Comparison of ENCODE assay signal across 11 cellular contexts in genomic region chr4:2813446-2814405, GRCh38. TPM values are rescaled to one million over a fixed set of nuclear protein-coding genes. Genes with fewer than 3 reads are reported as not detected.
DNase-seq lines count a peak whose midpoint lies in the region; ATAC-seq and TF ChIP-seq lines count a peak whose summit lies in the region.
"Had no signal": no experiment of that assay in that cellular context is flagged by ENCODE, and none has a peak within 500 bp of the region (broad histone marks: within the 10 kb centered on the region; RNA-seq: fewer than 3 reads in every experiment).

No MANE protein-coding gene starts in this region.

- CTCF ChIA-PET in CD4-positive, alpha-beta T cell (lab: Charles Lee), result interaction anchor here (0.7 kb wide), 1 partner anchor 58 kb away, joined by 3 read pairs; the partner anchor contains the start of gene TNIP2

- no peak overlapping the region for H2BK120ac ChIP-seq in neuronal stem cell (ENCODE audit: low read depth, low read length)

- H3K36me3 ChIP-seq in neuronal stem cell (replicated peaks in 1 of 2; ENCODE audit: control insufficient read depth in 2 of 2, insufficient read depth in 2 of 2, low read length in 2 of 2), result no peaks in the 10 kb centered on the region

- no peaks in the 10 kb centered on the region for H3K79me1 ChIP-seq in neuronal stem cell (ENCODE audit: low read depth, low read length)

- no peak for TF ChIP-seq CTCF in CD4-positive, alpha-beta T cell (IDR thresholded peaks at IDR 0.05)
- TF ChIP-seq CTCF in choroid plexus epithelial cell (conservative IDR thresholded peaks at IDR 0.05; ENCODE audit: low read depth, low read length), result no peak

- no peak overlapping the region for H2BK15ac ChIP-seq in neuronal stem cell (ENCODE audit: low read length)

- H3K27me3 Mint-ChIP-seq in CD4-positive, alpha-beta T cell, result no peaks in the 10 kb centered on the region
- peaks cover 3% of the 10 kb centered on the region for H3K27me3 Mint-ChIP-seq in IgD-negative memory B cell

- no peaks in the 10 kb centered on the region for H3K9me3 ChIP-seq in CD4-positive, alpha-beta T cell (ENCODE audit: control insufficient read depth, low read length)
- H3K9me3 ChIP-seq in neuronal stem cell (replicated peaks in 1 of 2; ENCODE audit: control insufficient read depth in 2 of 2, insufficient read depth in 1 of 2, low read depth in 1 of 2, low read length in 2 of 2), result peaks cover 4 to 12% of the 10 kb centered on the region in 2 donors

- peak overlapping the region; percentile 23 for H3K27ac ChIP-seq in CD4-positive, alpha-beta T cell (ENCODE audit: low read depth, low read length)
- H3K27ac ChIP-seq in neuronal stem cell (replicated peaks; ENCODE audit: low read length), result no peak overlapping the region

- H3K14ac ChIP-seq in neuronal stem cell (ENCODE audit: low read length), result no peak overlapping the region

- H3K4ac ChIP-seq in neuronal stem cell (ENCODE audit: low read length), result no peak overlapping the region

- no peak overlapping the region for H2BK12ac ChIP-seq in neuronal stem cell (ENCODE audit: low read length)

- DNase-seq in CD4-positive, alpha-beta T cell, result no peak
- DNase-seq in choroid plexus epithelial cell (ENCODE audit: low read depth) (no peak), neuronal stem cell (ENCODE audit: low spot score) (no peak), putamen (ENCODE audit: low spot score) (no peak), ACHN (no peak)
- DNase-seq: erythroblast, midbrain, PC-3 had no signal

- 100% methylated on average over 2 to 3 of the region's 17 CpGs for WGBS in neuronal stem cell (ENCODE audit: extremely low coverage in 2 of 2, insufficient read length in 2 of 2, insufficient replicate concordance in 1 of 2), 2 donors

- H4K8ac ChIP-seq in neuronal stem cell (ENCODE audit: low read depth, low read length), result no peak overlapping the region

- no peaks in the 10 kb centered on the region for H3K27me3 ChIP-seq in CD4-positive, alpha-beta T cell (ENCODE audit: control insufficient read depth, insufficient read depth, low read length)
- no peaks in the 10 kb centered on the region for H3K27me3 ChIP-seq in neuronal stem cell (ENCODE audit: control insufficient read depth in 3 of 3, insufficient read depth in 3 of 3, low read depth in 1 of 3, low read length in 3 of 3)

- POLR2A ChIA-PET in CD4-positive, alpha-beta T cell (lab: Charles Lee), result interaction anchor here (0.6 to 5.0 kb wide), 10 partner anchors 15 to 110 kb away, joined by 3 to 58 read pairs (median 6); partner anchors contain the start of gene ADD1

- intact Hi-C loops in CD4-positive, alpha-beta T cell (cut with DNase I, micrococcal nuclease), result loop anchor here in 1 of 2 experiments (2.0 to 10.0 kb wide), 3 partner anchors 15 to 49 kb away; no protein-coding TSS in a partner anchor

- peaks cover 23 to 39% of the 10 kb centered on the region in 2 donors for H3K4me1 ChIP-seq in neuronal stem cell (ENCODE audit: control insufficient read depth in 2 of 2, insufficient read depth in 1 of 2, low read depth in 1 of 2, low read length in 2 of 2)

- H2AK5ac ChIP-seq in neuronal stem cell (ENCODE audit: low read depth, low read length), result no peak overlapping the region

- H2AFZ ChIP-seq in neuronal stem cell (ENCODE audit: low read length), result no peak overlapping the region

- no peak for ATAC-seq in CD4-positive, alpha-beta T cell (ENCODE audit: poor library complexity)
- no peak for ATAC-seq in SK-N-SH treated with all-trans-retinoic acid at 6 μM for 48 hours
- ATAC-seq in HG02588 (IDR thresholded peaks at IDR 0.05; ENCODE audit: unreplicated experiment), result no peak
- ATAC-seq: PC-3 had no signal

- peak overlapping the region; percentile 95 for H3K27ac Mint-ChIP-seq in CD4-positive, alpha-beta T cell
- H3K27ac Mint-ChIP-seq in IgD-negative memory B cell, result peak overlapping the region in 2 of 3 donors; percentile 4 to 97

- peaks cover 61% of the 10 kb centered on the region for H3K4me1 Mint-ChIP-seq in CD4-positive, alpha-beta T cell (ENCODE audit: low read depth)
- peaks cover 25 to 52% (median 47%) of the 10 kb centered on the region in 3 donors for H3K4me1 Mint-ChIP-seq in IgD-negative memory B cell

- peak overlapping the region; percentile 55 for H3K9ac ChIP-seq in neuronal stem cell (ENCODE audit: low read depth, low read length, poor library complexity)

- H3K4me3 ChIP-seq in choroid plexus epithelial cell (ENCODE audit: low read depth, low read length), result peak overlapping the region; percentile 53
- H3K4me3 ChIP-seq in neuronal stem cell (ENCODE audit: low read length in 2 of 2), result no peak overlapping the region

- H3K36me3 Mint-ChIP-seq in CD4-positive, alpha-beta T cell (ENCODE audit: low read depth), result peaks cover 13% of the 10 kb centered on the region
- no peaks in the 10 kb centered on the region for H3K36me3 Mint-ChIP-seq in IgD-negative memory B cell

- H4K91ac ChIP-seq in neuronal stem cell (ENCODE audit: low read depth, low read length, poor library complexity), result no peak overlapping the region

- H3K9me3 Mint-ChIP-seq in CD4-positive, alpha-beta T cell, result no peaks in the 10 kb centered on the region
- H3K9me3 Mint-ChIP-seq in IgD-negative memory B cell, result no peaks in the 10 kb centered on the region

- in situ Hi-C loops in ACHN (cut with HindIII; ENCODE audit: low pct_ligation_motif_present, low pct_unique_long_range_greater_than_20kb, low sequenced_read_pairs), result no loop called here

- no peak overlapping the region for H3K18ac ChIP-seq in neuronal stem cell (ENCODE audit: low read length)

- no peak overlapping the region for H2BK5ac ChIP-seq in neuronal stem cell (ENCODE audit: low read length)

- H3K4me2 ChIP-seq in neuronal stem cell (ENCODE audit: insufficient read depth, low read length, poor library complexity, severe bottlenecking), result no peak overlapping the region

- peak overlapping the region; percentile 99 for H3K4me3 Mint-ChIP-seq in CD4-positive, alpha-beta T cell
- H3K4me3 Mint-ChIP-seq in IgD-negative memory B cell, result peak overlapping the region; percentile 79 to 88 (median 82)

- peak overlapping the region; percentile 13 for H3K23ac ChIP-seq in neuronal stem cell (ENCODE audit: low read depth, low read length, poor library complexity)

TF ChIP-seq in SK-N-SH treated with all-trans-retinoic acid at 6 μM for 48 hours, 23 proteins besides CTCF, POLR2A, EP300 and RAD21:
- TF ChIP-seq TCF4 (CRISPR knock-in tag; IDR thresholded peaks at IDR 0.05; ENCODE audit: borderline replicate concordance) (no peak), PPARA (CRISPR knock-in tag; IDR thresholded peaks at IDR 0.05; ENCODE audit: borderline replicate concordance) (no peak), ZFP3 (CRISPR knock-in tag; IDR thresholded peaks at IDR 0.05) (no peak), GLIS3 (CRISPR knock-in tag; IDR thresholded peaks at IDR 0.05) (no peak), ARNTL (CRISPR knock-in tag; IDR thresholded peaks at IDR 0.05; ENCODE audit: borderline replicate concordance, low read depth) (no peak), TSHZ2 (CRISPR knock-in tag; IDR thresholded peaks at IDR 0.05) (no peak), RARB (CRISPR knock-in tag; IDR thresholded peaks at IDR 0.05) (no peak), POU6F1 (CRISPR knock-in tag; IDR thresholded peaks at IDR 0.05; ENCODE audit: borderline replicate concordance, low read depth) (no peak)

RNA-seq across cellular contexts. Expression of gene SH3BP2, which starts 20.8 kb away (rescaled TPM):
- total RNA-seq in CD4-positive, alpha-beta T cell, result 10 to 100 TPM; 30.1 to 30.5 TPM
- 22.7 TPM for polyA plus RNA-seq in IgD-negative memory B cell
- polyA plus RNA-seq in neuronal stem cell (2013, experiment 1 of 2), result 8.1 TPM
- 8.7 TPM for polyA plus RNA-seq in neuronal stem cell (2013, experiment 2 of 2)

RNA-seq across cellular contexts. Expression of gene ADD1, which starts 29.9 kb away (rescaled TPM):
- total RNA-seq in CD4-positive, alpha-beta T cell, result 100 to 1,000 TPM; 153 TPM
- 300 TPM for polyA plus RNA-seq in IgD-negative memory B cell
- polyA plus RNA-seq in neuronal stem cell (2013, experiment 1 of 2), result 169 TPM
- 159 TPM for polyA plus RNA-seq in neuronal stem cell (2013, experiment 2 of 2)

RNA-seq across cellular contexts. Expression of gene TNIP2, which starts 57.6 kb away (rescaled TPM):
- 10 to 100 TPM; 43.8 to 49.1 TPM for total RNA-seq in CD4-positive, alpha-beta T cell
- 54.5 TPM for polyA plus RNA-seq in IgD-negative memory B cell
- 14.8 TPM for polyA plus RNA-seq in neuronal stem cell (2013, experiment 1 of 2)
- 15.1 TPM for polyA plus RNA-seq in neuronal stem cell (2013, experiment 2 of 2)
